ENCODE assay signal across 27 cellular contexts in genomic region chr1:68962711-68963110, GRCh38.
"Had no signal": no experiment of that assay in that cellular context is flagged by ENCODE, and none has a peak within 500 bp of the region (broad histone marks: within the 10 kb centered on the region; RNA-seq: fewer than 3 reads in every experiment).

No MANE protein-coding gene starts in this region.

- H3K9me3 Mint-ChIP-seq: nephron had no signal

- H3K27me3 ChIP-seq: heart left ventricle, stomach, testis, thyroid gland, transverse colon, upper lobe of left lung, vagina had no signal

- H3K4me3 Mint-ChIP-seq: immature natural killer cell; mesothelial cell of epicardium; naive B cell; nephron; stimulated activated naive B cell treated with anti-CD40 and anti-IgM and Interleukin-4, amounts not matched to agents 10 μg/mL and 1 μg/mL and 100 μg/mL, for 72 hours had no signal

- H3K9me3 ChIP-seq: heart left ventricle, left ventricle myocardium inferior, prostate gland, stomach, testis, thyroid gland, transverse colon, upper lobe of left lung, vagina had no signal

- H3K27ac ChIP-seq: heart left ventricle, left ventricle myocardium inferior, prostate gland, skin epidermis, stomach, testis, thyroid gland, transverse colon, upper lobe of left lung, vagina had no signal

- H3K36me3 ChIP-seq: heart left ventricle, left ventricle myocardium inferior, prostate gland, stomach, thyroid gland, transverse colon, upper lobe of left lung, vagina had no signal

- DNase-seq: heart left ventricle; immature natural killer cell; kidney; left colon; left ventricle myocardium inferior; mesendoderm; naive B cell; retina; right cardiac atrium; stimulated activated CD4-positive, alpha-beta T cell treated with anti-CD3 and anti-CD28 coated beads, Interleukin-12 subunit alpha, Interleukin-12 subunit beta, amount 100 ng/mL, for 4 hours; stimulated activated CD4-positive, alpha-beta T cell treated with anti-CD3 and anti-CD28 coated beads, Interleukin-15, amount 100 ng/mL, for 24 hours; stimulated activated CD4-positive, alpha-beta T cell treated with anti-CD3 and anti-CD28 coated beads, Interleukin-2, amount 100 ng/mL, for 24 hours; stimulated activated CD4-positive, alpha-beta T cell treated with anti-CD3 and anti-CD28 coated beads, Interleukin-4, amount 100 ng/mL, for 1 hour; stimulated activated naive B cell treated with anti-CD40 and anti-IgM and Interleukin-4, amounts not matched to agents 10 μg/mL and 1 μg/mL and 100 μg/mL, for 72 hours; stimulated activated naive CD8-positive, alpha-beta T cell treated with anti-CD3 and anti-CD28 coated beads, Interleukin-15, Interleukin-2, amounts not matched to agents 100 U/mL and 50 U/mL, for 24 hours; stomach; testis; thyroid gland; transverse colon; upper lobe of left lung had no signal

- H3K27ac Mint-ChIP-seq: immature natural killer cell; mesothelial cell of epicardium; naive B cell; nephron; stimulated activated naive B cell treated with anti-CD40 and anti-IgM and Interleukin-4, amounts not matched to agents 10 μg/mL and 1 μg/mL and 100 μg/mL, for 72 hours had no signal

- ATAC-seq: heart left ventricle; left colon; right cardiac atrium; sciatic nerve; stimulated activated naive B cell treated with anti-CD40 and anti-IgM and Interleukin-4, amounts not matched to agents 10 μg/mL and 1 μg/mL and 100 μg/mL, for 72 hours; stimulated activated naive CD8-positive, alpha-beta T cell treated with anti-CD3 and anti-CD28 coated beads, Interleukin-15, Interleukin-2, amounts not matched to agents 100 U/mL and 50 U/mL, for 24 hours had no signal

- H3K4me3 ChIP-seq: heart left ventricle, left ventricle myocardium inferior, lung, prostate gland, skin epidermis, stomach, testis, thyroid gland, transverse colon, upper lobe of left lung, vagina had no signal

- H3K36me3 Mint-ChIP-seq: immature natural killer cell; mesothelial cell of epicardium; naive B cell; stimulated activated naive B cell treated with anti-CD40 and anti-IgM and Interleukin-4, amounts not matched to agents 10 μg/mL and 1 μg/mL and 100 μg/mL, for 72 hours had no signal

- H3K4me1 Mint-ChIP-seq: immature natural killer cell; mesothelial cell of epicardium; naive B cell; nephron; stimulated activated naive B cell treated with anti-CD40 and anti-IgM and Interleukin-4, amounts not matched to agents 10 μg/mL and 1 μg/mL and 100 μg/mL, for 72 hours had no signal

- H3K4me1 ChIP-seq: prostate gland, stomach, testis, transverse colon, upper lobe of left lung had no signal

- H3K27me3 Mint-ChIP-seq: naive B cell; stimulated activated naive B cell treated with anti-CD40 and anti-IgM and Interleukin-4, amounts not matched to agents 10 μg/mL and 1 μg/mL and 100 μg/mL, for 72 hours had no signal
